In the genomic region with DNA sequence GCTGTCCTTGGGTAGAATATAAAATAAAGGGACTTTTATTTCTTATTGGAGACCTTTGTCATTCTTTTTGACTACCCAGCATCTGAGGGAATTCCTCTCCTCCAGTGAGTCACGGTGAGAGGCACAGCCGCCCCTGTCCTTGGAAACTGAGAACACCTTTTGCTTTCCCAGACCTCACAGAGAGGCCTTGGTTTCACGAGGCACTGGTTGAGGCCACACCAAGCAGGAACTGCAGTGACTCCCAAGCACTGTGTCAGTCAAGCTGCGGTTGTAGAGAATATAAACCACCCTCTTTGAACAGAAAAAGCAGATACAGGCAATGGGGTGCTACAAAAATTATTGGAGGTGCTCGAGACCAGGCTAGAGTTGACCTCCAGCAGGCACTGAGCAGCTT, we compare ENCODE assay signal across 29 cellular contexts. TPM values are rescaled to one million over a fixed set of nuclear protein-coding genes. Genes with fewer than 3 reads are reported as not detected.
"Had no signal": no experiment of that assay in that cellular context is flagged by ENCODE, and none has a peak within 500 bp of the region (broad histone marks: within the 10 kb centered on the region; RNA-seq: fewer than 3 reads in every experiment).

No MANE protein-coding gene starts in this region.

- H3K4me3 ChIP-seq: heart left ventricle, left lung, lower lobe of right lung, neural progenitor cell, ovary, prostate gland, right lobe of liver, skin epidermis, stomach, thoracic aorta, tibial artery, uterus had no signal

- H3K4me1 ChIP-seq: heart left ventricle, neural progenitor cell, prostate gland, right lobe of liver, tibial artery, uterus had no signal

- H3K36me3 ChIP-seq: neural progenitor cell, neutrophil, ovary, uterus had no signal

- H3K27me3 ChIP-seq: heart left ventricle, left lung, neural progenitor cell, ovary, right lobe of liver, stomach, tibial artery, uterus had no signal

- ATAC-seq: naive thymus-derived CD8-positive, alpha-beta T cell; stimulated activated naive B cell treated with anti-CD40 and anti-IgM and Interleukin-4, amounts not matched to agents 10 μg/mL and 1 μg/mL and 100 μg/mL, for 72 hours had no signal

- H3K9me3 ChIP-seq: heart left ventricle, left lung, lower lobe of right lung, neutrophil, ovary, prostate gland, right lobe of liver, stomach, thoracic aorta, tibial artery, uterus had no signal

- H3K27ac ChIP-seq: heart left ventricle, left lung, lower lobe of right lung, neural progenitor cell, neutrophil, ovary, prostate gland, right lobe of liver, stomach, thoracic aorta, tibial artery, uterus had no signal

- DNase-seq: heart left ventricle; islet precursor cell; left lung; lower lobe of right lung; mammary epithelial cell; mesenchymal stem cell; naive thymus-derived CD8-positive, alpha-beta T cell; occipital lobe; ovary; right lobe of liver; stimulated activated CD4-positive, alpha-beta T cell treated with anti-CD3 and anti-CD28 coated beads, Interleukin-12 subunit alpha, Interleukin-12 subunit beta, amount 100 ng/mL, for 4 hours; stimulated activated CD4-positive, alpha-beta T cell treated with anti-CD3 and anti-CD28 coated beads, Interleukin-15, amount 100 ng/mL, for 24 hours; stimulated activated CD4-positive, alpha-beta T cell treated with anti-CD3 and anti-CD28 coated beads, Interleukin-2, amount 100 ng/mL, for 24 hours; stimulated activated CD4-positive, alpha-beta T cell treated with anti-CD3 and anti-CD28 coated beads, Interleukin-4, amount 100 ng/mL, for 1 hour; stimulated activated naive B cell treated with anti-CD40 and anti-IgM and Interleukin-4, amounts not matched to agents 10 μg/mL and 1 μg/mL and 100 μg/mL, for 72 hours; stimulated activated naive CD8-positive, alpha-beta T cell treated with anti-CD3 and anti-CD28 coated beads, Interleukin-15, Interleukin-2, amounts not matched to agents 100 U/mL and 50 U/mL, for 24 hours; stomach; tibial artery; trophoblast cell; uterus had no signal

RNA-seq across cellular contexts. Expression of a gene that starts 16.4 kb away (rescaled TPM):
- total RNA-seq: heart left ventricle; kidney epithelial cell; left lung; liver; lower lobe of right lung; mammary epithelial cell; mucosa of gallbladder; naive thymus-derived CD8-positive, alpha-beta T cell; occipital lobe; right lobe of liver; stomach; ureter; uterus had no signal
- polyA plus RNA-seq: mammary epithelial cell; naive thymus-derived CD8-positive, alpha-beta T cell; ovary; stomach had no signal

RNA-seq across cellular contexts. Expression of a gene that starts 44.4 kb away (rescaled TPM):
- total RNA-seq: left lung; mammary epithelial cell; naive thymus-derived CD8-positive, alpha-beta T cell; occipital lobe had no signal
- polyA plus RNA-seq: mammary epithelial cell had no signal
